8 cellular contexts compared by ENCODE assay signal in genomic region chr4:163048447-163048846, GRCh38.
DNase-seq lines count a peak whose midpoint lies in the region; ATAC-seq, FAIRE-seq and TF ChIP-seq lines count a peak whose summit lies in the region.

No MANE protein-coding gene starts in this region.

- DNase-seq in AG08396 (ENCODE audit: low spot score), result peak; percentile 45
- no peak for DNase-seq in GM12891 (ENCODE audit: insufficient read length, low spot score)
- DNase-seq in MV-4-11 (lab: John Stamatoyannopoulos, UW), result peak; percentile 8
- DNase-seq in bronchial epithelial cell (ENCODE audit: low read depth), result peak; percentile 25
- no peak for DNase-seq in neural crest cell (ENCODE audit: low read depth, low spot score)
- no peak for DNase-seq in stimulated activated CD8-positive, alpha-beta memory T cell treated with anti-CD3 and anti-CD28 coated beads, Interleukin-4, amount 100 ng/mL, for 48 hours
- no peak for DNase-seq in activated CD4-positive, CD25-positive, alpha-beta regulatory T cell treated with anti-CD3 and anti-CD28 coated beads, Interleukin-2, amount 50 U/mL, for 72 hours

- no peaks in the 10 kb centered on the region for H3K9me3 Mint-ChIP-seq in neural crest cell

- no peak overlapping the region for H3K4me3 ChIP-seq in bronchial epithelial cell (ENCODE audit: low read depth, low read length)

- no peak for TF ChIP-seq POLR2A in GM12891 (IDR thresholded peaks at IDR 0.05; ENCODE audit: low read depth, low read length)

- H3K4me3 Mint-ChIP-seq in neural crest cell, result no peak overlapping the region

- peak; percentile 87 for ATAC-seq in HG02642 (IDR thresholded peaks at IDR 0.05; ENCODE audit: poor library complexity, unreplicated experiment)

- no peak overlapping the region for H3K27ac Mint-ChIP-seq in neural crest cell (ENCODE audit: unreplicated experiment)

- H3K4me1 Mint-ChIP-seq in neural crest cell, result no peaks in the 10 kb centered on the region

- TF ChIP-seq CTCF in bronchial epithelial cell (IDR thresholded peaks at IDR 0.05; ENCODE audit: insufficient read depth, low read length, severe bottlenecking) (peak; percentile 50), neural crest cell (conservative IDR thresholded peaks at IDR 0.05) (peak; percentile 60)

- peaks cover 3% of the 10 kb centered on the region for H3K27me3 Mint-ChIP-seq in neural crest cell (ENCODE audit: low read depth)

- H3K36me3 Mint-ChIP-seq in neural crest cell (ENCODE audit: low read depth), result no peaks in the 10 kb centered on the region

- no peaks in the 10 kb centered on the region for H3K36me3 ChIP-seq in bronchial epithelial cell (ENCODE audit: control insufficient read depth, insufficient read depth, low read length)

- no peaks in the 10 kb centered on the region for H3K27me3 ChIP-seq in bronchial epithelial cell (ENCODE audit: control insufficient read depth, insufficient read depth, low read length)

- FAIRE-seq in GM12891 (lab: Jason Lieb, UNC) (peak; percentile 50), bronchial epithelial cell (lab: Jason Lieb, UNC) (no peak)

TF ChIP-seq in GM12891, 5 proteins besides CTCF, POLR2A, EP300 and RAD21:
- TF ChIP-seq PAX5 (IDR thresholded peaks at IDR 0.05; ENCODE audit: insufficient read depth, low read length, severe bottlenecking), result no peak
- TF ChIP-seq TAF1 (IDR thresholded peaks at IDR 0.05; ENCODE audit: low read depth, low read length), result no peak
- no peak for TF ChIP-seq SPI1 (IDR thresholded peaks at IDR 0.05; ENCODE audit: low read depth, low read length)
- no peak for TF ChIP-seq POU2F2 (IDR thresholded peaks at IDR 0.05; ENCODE audit: low read depth, low read length)
- TF ChIP-seq POLR2AphosphoS5 (IDR thresholded peaks at IDR 0.05; ENCODE audit: low read depth, low read length), result no peak

Comparison
In these comparisons a context has a peak if more than half of its experiments do, and no peak if none do; other contexts are left out.
1. DNase-seq: peak in AG08396 (single experiment), MV-4-11 (single experiment) and bronchial epithelial cell (single experiment); none in GM12891 (single experiment), neural crest cell (single experiment), stimulated activated CD8-positive, alpha-beta memory T cell treated with anti-CD3 and anti-CD28 coated beads, Interleukin-4, amount 100 ng/mL, for 48 hours (single experiment) and activated CD4-positive, CD25-positive, alpha-beta regulatory T cell treated with anti-CD3 and anti-CD28 coated beads, Interleukin-2, amount 50 U/mL, for 72 hours (single experiment).